ENCODE assay signal across 21 cellular contexts in the genomic region with DNA sequence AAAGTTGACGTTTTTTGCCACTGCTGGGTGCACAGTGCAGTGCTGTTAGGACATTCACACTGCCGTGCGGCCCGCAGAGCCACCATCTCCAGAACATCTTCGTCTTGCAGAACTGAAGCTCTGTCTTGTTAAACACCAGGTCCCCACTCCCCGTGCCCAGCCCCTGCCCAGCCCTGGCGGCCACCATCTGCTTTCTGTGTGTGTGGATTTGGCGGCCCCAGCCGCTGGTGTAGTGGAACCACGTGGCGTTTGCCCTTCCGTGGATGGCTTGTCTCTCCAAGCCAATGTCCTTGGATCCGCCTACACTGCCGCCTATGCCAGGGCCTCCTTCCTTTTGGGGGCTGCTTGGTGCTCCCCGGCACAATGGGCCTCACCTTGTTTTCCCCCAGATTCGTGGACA. TPM values are rescaled to one million over a fixed set of nuclear protein-coding genes. Genes with fewer than 3 reads are reported as not detected.
DNase-seq lines count a peak whose midpoint lies in the region; ATAC-seq and TF ChIP-seq lines count a peak whose summit lies in the region.
"Had no signal": no experiment of that assay in that cellular context is flagged by ENCODE, and none has a peak within 500 bp of the region (broad histone marks: within the 10 kb centered on the region; RNA-seq: fewer than 3 reads in every experiment).

No MANE protein-coding gene starts in this region.

- no peak overlapping the region for H4K8ac ChIP-seq in trophoblast cell (ENCODE audit: low read depth, low read length)

- no peaks in the 10 kb centered on the region for H3K4me1 ChIP-seq in upper lobe of left lung
- H3K4me1 ChIP-seq in trophoblast cell (ENCODE audit: control insufficient read depth in 1 of 2, insufficient read depth in 2 of 2, low read length in 2 of 2), result peaks cover 4 to 5% of the 10 kb centered on the region in 2 experiments

- no peaks in the 10 kb centered on the region for H3K36me3 Mint-ChIP-seq in chondrocyte (ENCODE audit: low read depth)
- H3K36me3 Mint-ChIP-seq: IgD-negative memory B cell had no signal

- H2BK5ac ChIP-seq in trophoblast cell (ENCODE audit: low read depth, low read length, poor library complexity), result no peak overlapping the region

- no peaks in the 10 kb centered on the region for H3K79me1 ChIP-seq in trophoblast cell (ENCODE audit: low read length)

- no peak for TF ChIP-seq POLR2A in upper lobe of left lung (IDR thresholded peaks at IDR 0.05)

- no peak for TF ChIP-seq EP300 in upper lobe of left lung (IDR thresholded peaks at IDR 0.05)

- no peak overlapping the region for H3K27ac Mint-ChIP-seq in chondrocyte (ENCODE audit: unreplicated experiment)
- H3K27ac Mint-ChIP-seq: IgD-negative memory B cell had no signal

- H3K18ac ChIP-seq in trophoblast cell (ENCODE audit: low read length), result no peak overlapping the region

- peaks cover 14% of the 10 kb centered on the region for H3K27me3 Mint-ChIP-seq in chondrocyte (ENCODE audit: low read depth)

- H3K36me3 ChIP-seq in H7 (replicated peaks; ENCODE audit: control insufficient read depth, insufficient read depth, low read length) (no peaks in the 10 kb centered on the region), upper lobe of left lung (no peaks in the 10 kb centered on the region), trophoblast cell (ENCODE audit: control insufficient read depth in 1 of 2, insufficient read depth in 2 of 2, low read length in 2 of 2) (no peaks in the 10 kb centered on the region)
- H3K36me3 ChIP-seq: SJSA1 had no signal

- H3K23ac ChIP-seq in trophoblast cell (ENCODE audit: low read length), result no peak overlapping the region

- no peaks in the 10 kb centered on the region for H3K9me3 ChIP-seq in upper lobe of left lung
- peaks cover 28% of the 10 kb centered on the region for H3K9me3 ChIP-seq in trophoblast cell (ENCODE audit: insufficient read depth, low read depth, low read length)
- H3K9me3 ChIP-seq: SJSA1 had no signal

- no peak overlapping the region for H4K91ac ChIP-seq in trophoblast cell (ENCODE audit: low read depth, low read length)

- H3K27ac ChIP-seq in upper lobe of left lung, result no peak overlapping the region
- H3K27ac ChIP-seq in trophoblast cell (ENCODE audit: low read depth, low read length), result no peak overlapping the region
- H3K27ac ChIP-seq: SJSA1 had no signal

- no peak overlapping the region for H3K4me3 Mint-ChIP-seq in chondrocyte (ENCODE audit: unreplicated experiment)
- H3K4me3 Mint-ChIP-seq: IgD-negative memory B cell had no signal

- H3K4ac ChIP-seq in trophoblast cell (ENCODE audit: low read depth, low read length), result no peak overlapping the region

- H3K27me3 ChIP-seq in H7 (ENCODE audit: control insufficient read depth, insufficient read depth, low read length) (no peaks in the 10 kb centered on the region), upper lobe of left lung (no peaks in the 10 kb centered on the region), trophoblast cell (ENCODE audit: insufficient read depth, low read length) (no peaks in the 10 kb centered on the region)
- H3K27me3 ChIP-seq: SJSA1 had no signal

- TF ChIP-seq CTCF in chondrocyte (IDR thresholded peaks at IDR 0.05) (no peak), upper lobe of left lung (IDR thresholded peaks at IDR 0.05) (no peak)

- H3K4me1 Mint-ChIP-seq in chondrocyte (ENCODE audit: low read depth), result peaks cover 12% of the 10 kb centered on the region

- H3K9ac ChIP-seq in trophoblast cell (ENCODE audit: low read length), result no peak overlapping the region

- peak; percentile 5 for DNase-seq in activated CD4-positive, alpha-beta T cell treated with anti-CD3 and anti-CD28 coated beads for 1 hour
- DNase-seq in activated CD4-positive, alpha-beta T cell treated with anti-CD3 and anti-CD28 coated beads, Interleukin-2, amount 50 U/mL, for 1 hour, result no peak
- DNase-seq in H7, result peak; percentile 18
- peak; percentile 64 for DNase-seq in chondrocyte (ENCODE audit: low spot score)
- DNase-seq in upper lobe of left lung, result peak; percentile 10 to 61
- no peak for DNase-seq in trophoblast cell
- DNase-seq: 8988T; EL; GF-D8; MV-4-11; NCI-H1105 treated with DMSO at 0.1 percent for 48 hours; NCI-H2029 treated with DMSO at 0.1 percent for 48 hours; NCI-H524; NCI-H774; NK-92 treated with Interleukin-12 subunit alpha and Interleukin-12 subunit beta, amount 100 ng/mL, for 24 hours had no signal

- 88 to 91% methylated on average over 12 to 16 of the region's 16 CpGs for WGBS in upper lobe of left lung, 2 donors
- WGBS in trophoblast cell (ENCODE audit: extremely low coverage, insufficient coverage, insufficient read length), result no CpG with 5 or more reads among the region's 16 CpGs

- H3K79me2 ChIP-seq in trophoblast cell (ENCODE audit: control insufficient read depth, insufficient read depth, low read length, poor library complexity), result no peaks in the 10 kb centered on the region

- no peak overlapping the region for H2AK5ac ChIP-seq in trophoblast cell (ENCODE audit: low read length)

- no peak for ATAC-seq in upper lobe of left lung (ENCODE audit: low FRiP score in 2 of 2)
- ATAC-seq in HG02885 (IDR thresholded peaks at IDR 0.05; ENCODE audit: poor library complexity, unreplicated experiment), result no peak
- ATAC-seq: Panc1 had no signal

- no peak overlapping the region for H2BK120ac ChIP-seq in trophoblast cell (ENCODE audit: insufficient read depth, low read length, poor library complexity)

- no peak overlapping the region for H3K4me2 ChIP-seq in trophoblast cell (ENCODE audit: low read length)

- H4K12ac ChIP-seq in trophoblast cell (ENCODE audit: low read depth, low read length), result no peak overlapping the region

- H2AFZ ChIP-seq in trophoblast cell (ENCODE audit: insufficient read depth, low read length, poor library complexity), result no peak overlapping the region

- H3K9me3 Mint-ChIP-seq in chondrocyte (ENCODE audit: low read depth), result peaks cover 2% of the 10 kb centered on the region
- H3K9me3 Mint-ChIP-seq: IgD-negative memory B cell had no signal

- no peak overlapping the region for H3K14ac ChIP-seq in trophoblast cell (ENCODE audit: low read length)

- no peak overlapping the region for H3K4me3 ChIP-seq in H7 (ENCODE audit: insufficient read depth, low read depth, low read length)
- no peak overlapping the region for H3K4me3 ChIP-seq in upper lobe of left lung
- H3K4me3 ChIP-seq in trophoblast cell (ENCODE audit: low read depth, low read length), result no peak overlapping the region
- H3K4me3 ChIP-seq: SJSA1 had no signal

- H2BK12ac ChIP-seq in trophoblast cell (ENCODE audit: low read length), result no peak overlapping the region

RNA-seq across cellular contexts. Expression of gene MUC5AC, which starts 8.2 kb away (rescaled TPM):
- total RNA-seq in H7 (2014; rRNA removed; shearing (Covaris generic)), result not detected in 2 replicates
- total RNA-seq in chondrocyte, result not detected in 3 replicates
- total RNA-seq in upper lobe of left lung, result 1 to 10 TPM in 2 of 6 donors, under 1 TPM in 3, not detected in 1; under 0.01 to 7.3 (median 0.78) TPM
- polyA plus RNA-seq in trophoblast cell (2013), result not detected in 2 replicates
- total RNA-seq: H4, M059J had no signal
- polyA plus RNA-seq: IgD-negative memory B cell had no signal

Comparison
In these comparisons a context has a peak if more than half of its experiments do, and no peak if none do; other contexts are left out.
1. DNase-seq: peak in activated CD4-positive, alpha-beta T cell treated with anti-CD3 and anti-CD28 coated beads for 1 hour (single experiment), H7 (single experiment), chondrocyte (single experiment) and upper lobe of left lung (2 of 2); none in activated CD4-positive, alpha-beta T cell treated with anti-CD3 and anti-CD28 coated beads, Interleukin-2, amount 50 U/mL, for 1 hour (single experiment) and trophoblast cell (0 of 2).